ENCODE assay signal across 1 cellular context in genomic region chr6:3835055-3835731, GRCh38.
A peak's percentile ranks its signal among the peaks of the same experiment; 100 is the strongest.
TF ChIP-seq lines count a peak whose summit lies in the region.

No MANE protein-coding gene starts in this region.

TF ChIP-seq in HepG2, 621 proteins besides CTCF, POLR2A, EP300 and RAD21 (continued from another document and continues in another):
- TF ChIP-seq ELK4 (CRISPR knock-in tag; IDR thresholded peaks at IDR 0.05; ENCODE audit: borderline replicate concordance) (no peak), DR1 (CRISPR knock-in tag; IDR thresholded peaks at IDR 0.05) (peak; percentile 38; the same call in 1 of the 2 replicates), NBN (conservative IDR thresholded peaks at IDR 0.05) (no peak), ZNF318 (CRISPR knock-in tag; IDR thresholded peaks at IDR 0.05) (no peak), ELF1 (CRISPR knock-in tag; IDR thresholded peaks at IDR 0.05) (0 out of 2 replicates have a peak, but pooled peaks have one; percentile 18), ZNF547 (CRISPR knock-in tag; IDR thresholded peaks at IDR 0.05) (no peak), JARID2 (CRISPR knock-in tag; IDR thresholded peaks at IDR 0.05; ENCODE audit: insufficient replicate concordance) (peak; percentile 68), AFF4 (CRISPR knock-in tag; IDR thresholded peaks at IDR 0.05) (no peak), ZFP36 (IDR thresholded peaks at IDR 0.05; ENCODE audit: borderline replicate concordance, low read depth, low read length, partially characterized antibody) (no peak), ZNF782 (CRISPR knock-in tag; IDR thresholded peaks at IDR 0.05; ENCODE audit: borderline replicate concordance) (no peak; the same call in 1 of the 2 replicates), SNAI1 (CRISPR knock-in tag; IDR thresholded peaks at IDR 0.05; ENCODE audit: borderline replicate concordance) (no peak), ZNF562 (CRISPR knock-in tag; IDR thresholded peaks at IDR 0.05; ENCODE audit: borderline replicate concordance) (no peak), ZNF503 (CRISPR knock-in tag; IDR thresholded peaks at IDR 0.05) (peak; percentile 32; the same call in 1 of the 2 replicates), RFX5 (IDR thresholded peaks at IDR 0.05; ENCODE audit: low read depth, low read length) (peak; percentile 36; the same call in 1 of the 2 replicates), BCL6 (CRISPR knock-in tag; IDR thresholded peaks at IDR 0.05) (peak; percentile 79), SRF (IDR thresholded peaks at IDR 0.05; ENCODE audit: low read depth, low read length) (no peak), ZNF7 (CRISPR knock-in tag; IDR thresholded peaks at IDR 0.05) (no peak), ZBTB34 (CRISPR knock-in tag; IDR thresholded peaks at IDR 0.05) (no peak), ZEB1 (IDR thresholded peaks at IDR 0.05; ENCODE audit: insufficient replicate concordance, low read depth) (no peak), ZBTB26 (CRISPR knock-in tag; IDR thresholded peaks at IDR 0.05; ENCODE audit: borderline replicate concordance) (no peak), GZF1 (CRISPR knock-in tag; IDR thresholded peaks at IDR 0.05) (0 out of 2 replicates have a peak, but pooled peaks have one; percentile 52), ZNF777 (CRISPR knock-in tag; IDR thresholded peaks at IDR 0.05) (no peak), ZNF646 (CRISPR knock-in tag; IDR thresholded peaks at IDR 0.05) (no peak), KDM1A (CRISPR knock-in tag; IDR thresholded peaks at IDR 0.05) (peak; percentile 61; the same call in 1 of the 2 replicates), KLF12 (CRISPR knock-in tag; IDR thresholded peaks at IDR 0.05; ENCODE audit: borderline replicate concordance) (no peak), ZNF569 (CRISPR knock-in tag; IDR thresholded peaks at IDR 0.05; ENCODE audit: borderline replicate concordance) (no peak), GTF2F1 (IDR thresholded peaks at IDR 0.05; ENCODE audit: low read length) (no peak), EHMT2 (IDR thresholded peaks at IDR 0.05; ENCODE audit: borderline replicate concordance, low read depth, low read length) (peak; percentile 76; the same call in 1 of the 2 replicates)
